ENCODE assay signal across 9 cellular contexts in the genomic region with DNA sequence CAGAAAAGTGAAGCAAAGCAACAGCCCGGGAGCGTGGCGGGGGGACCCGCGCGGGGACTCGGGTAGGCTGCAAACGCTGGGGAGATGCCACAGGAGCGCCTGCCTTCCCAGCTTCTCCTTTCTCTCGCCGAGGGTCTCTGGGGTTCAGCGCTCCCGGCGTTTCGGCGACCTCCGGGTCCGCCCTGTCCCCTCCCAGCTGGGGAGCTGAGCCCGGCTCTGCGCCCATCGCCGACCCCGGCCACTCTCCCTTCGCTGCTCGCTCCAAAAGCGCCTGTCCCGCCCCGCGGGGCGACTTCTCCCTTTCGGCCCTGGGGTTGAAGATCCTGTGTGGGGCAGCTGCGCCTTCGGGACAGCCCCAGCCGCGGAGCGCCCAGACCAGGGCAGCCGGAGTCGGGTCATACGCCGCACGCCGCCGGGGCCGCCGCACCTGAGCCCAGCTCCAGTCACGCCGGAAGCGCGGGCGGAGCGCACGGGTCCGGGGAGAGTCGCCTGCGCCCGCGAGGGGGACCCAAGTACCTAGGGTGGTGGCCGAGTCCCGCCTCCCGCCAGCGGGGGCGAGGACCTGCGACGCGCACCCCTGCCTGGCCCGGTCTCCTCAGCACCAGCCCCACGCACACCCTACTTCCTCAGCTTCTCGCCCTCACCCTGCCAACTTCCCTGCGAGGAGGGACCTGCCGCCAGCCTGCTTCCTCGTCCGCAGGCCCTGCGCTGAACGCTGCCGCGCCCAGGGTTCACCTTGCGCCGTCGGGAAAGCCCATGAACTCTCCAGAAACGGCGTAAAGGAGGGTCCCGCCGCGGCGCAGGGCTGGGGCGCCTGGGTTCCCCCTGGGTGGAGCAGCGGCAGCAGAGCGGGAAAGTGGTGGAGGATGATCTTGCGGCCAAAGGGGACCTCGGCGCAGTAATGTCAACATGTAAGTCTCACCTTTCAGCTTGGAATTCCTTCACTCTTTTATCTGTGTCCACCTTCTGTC. TPM values are rescaled to one million over a fixed set of nuclear protein-coding genes. Genes with fewer than 3 reads are reported as not detected.
DNase-seq lines count a peak whose midpoint lies in the region; ATAC-seq and TF ChIP-seq lines count a peak whose summit lies in the region.
"Had no signal": no experiment of that assay in that cellular context is flagged by ENCODE, and none has a peak within 500 bp of the region (broad histone marks: within the 10 kb centered on the region; RNA-seq: fewer than 3 reads in every experiment).

A gene (plus strand): TSS at position 587 of the 971 bp plus-strand sequence. CDS start 323 bp downstream, at position 910.

- peaks cover 16 to 35% of the 10 kb centered on the region in 2 donors for H3K27me3 Mint-ChIP-seq in CD8-positive, alpha-beta memory T cell

- ATAC-seq in GM21367 (IDR thresholded peaks at IDR 0.05; ENCODE audit: unreplicated experiment) (peak; percentile 84), right lobe of liver (peak; percentile 83 to 94 (median 88))

- CTCF ChIA-PET in CD8-positive, alpha-beta memory T cell (lab: Charles Lee): interaction anchor here (1.3 to 2.0 kb wide), 2 partner anchors 10 to 70 kb away, joined by 4 to 6 read pairs; no protein-coding TSS in a partner anchor

- H3K4me1 ChIP-seq in CD8-positive, alpha-beta memory T cell (ENCODE audit: insufficient read depth, low read length): no peaks in the 10 kb centered on the region
- H3K4me1 ChIP-seq in right lobe of liver: peaks cover 0 to 23% (median 0%) of the 10 kb centered on the region in 4 donors

- intact Hi-C loops in right lobe of liver (cut with DNase I): no loop called here

- H3K36me3 Mint-ChIP-seq in CD8-positive, alpha-beta memory T cell: no peaks in the 10 kb centered on the region

- no peaks in the 10 kb centered on the region for H3K27me3 ChIP-seq in CD8-positive, alpha-beta memory T cell (ENCODE audit: insufficient read depth, low read length, poor library complexity, severe bottlenecking)
- H3K27me3 ChIP-seq in right lobe of liver: no peaks in the 10 kb centered on the region

- peaks cover 2 to 13% (median 10%) of the 10 kb centered on the region in 3 donors for H3K4me1 Mint-ChIP-seq in CD8-positive, alpha-beta memory T cell

- no peak within 1 kb of the TSS for H3K27ac Mint-ChIP-seq in CD8-positive, alpha-beta memory T cell

- no peaks in the 10 kb centered on the region for H3K9me3 Mint-ChIP-seq in CD8-positive, alpha-beta memory T cell

- H3K4me3 ChIP-seq in CD8-positive, alpha-beta memory T cell (ENCODE audit: low read length): peak within 1 kb of the TSS; percentile 20
- H3K4me3 ChIP-seq in choroid plexus epithelial cell (ENCODE audit: low read depth, low read length) (peak within 1 kb of the TSS; percentile 66), right lobe of liver (peak within 1 kb of the TSS; percentile 77 to 82 (median 79))

- no peak within 1 kb of the TSS for H3K27ac ChIP-seq in CD8-positive, alpha-beta memory T cell (ENCODE audit: low read depth, low read length)
- H3K27ac ChIP-seq in VCaP (peak within 1 kb of the TSS; percentile 74), right lobe of liver (peak within 1 kb of the TSS; percentile 90 to 93 (median 92))

- peak in 3 of 5 donors; percentile 7 to 46 (median 45) for DNase-seq in CD8-positive, alpha-beta memory T cell
- peak; percentile 65 for DNase-seq in HT1080 (ENCODE audit: low read depth)
- DNase-seq in choroid plexus epithelial cell (ENCODE audit: low read depth): peak; percentile 18
- DNase-seq in right lobe of liver: peak; percentile 85 to 89 (median 89)
- DNase-seq in stimulated activated CD4-positive, alpha-beta T cell treated with anti-CD3 and anti-CD28 coated beads, TNF-alpha, amount 100 ng/mL, for 48 hours (ENCODE audit: low read depth in 3 of 3): peak; percentile 5 to 26 (median 10)
- no peak for DNase-seq in C1 segment of cervical spinal cord (lab: John Stamatoyannopoulos, UW)

- POLR2A ChIA-PET in CD8-positive, alpha-beta memory T cell (lab: Charles Lee): interaction anchor here (0.6 kb wide), 1 partner anchor 182 kb away, joined by 3 read pairs; no protein-coding TSS in a partner anchor

- H3K36me3 ChIP-seq in CD8-positive, alpha-beta memory T cell (ENCODE audit: insufficient read depth, low read length): no peaks in the 10 kb centered on the region
- no peaks in the 10 kb centered on the region for H3K36me3 ChIP-seq in right lobe of liver

- no peaks in the 10 kb centered on the region for H3K9me3 ChIP-seq in CD8-positive, alpha-beta memory T cell (ENCODE audit: low read length)
- no peaks in the 10 kb centered on the region for H3K9me3 ChIP-seq in right lobe of liver

- peak; percentile 48 for TF ChIP-seq CTCF in VCaP (conservative IDR thresholded peaks at IDR 0.05)
- no peak for TF ChIP-seq CTCF in choroid plexus epithelial cell (conservative IDR thresholded peaks at IDR 0.05; ENCODE audit: low read depth, low read length)
- peak; percentile 24 to 45 (median 40) for TF ChIP-seq CTCF in right lobe of liver (IDR thresholded peaks at IDR 0.05)

- TF ChIP-seq POLR2A in right lobe of liver (IDR thresholded peaks at IDR 0.05): peak; percentile 81

- under 1% methylated on average over 28 of the region's 91 CpGs for WGBS in right lobe of liver (ENCODE audit: insufficient coverage, low coverage, low lambda C conversion rate, missing lambda C conversion rate)

- H3K4me3 Mint-ChIP-seq in CD8-positive, alpha-beta memory T cell: peak within 1 kb of the TSS in 6 of 7 donors; percentile 36 to 76 (median 60)

RNA-seq across cellular contexts. Expression of the gene that starts here (rescaled TPM):
- under 1 TPM; 0.35 to 0.97 TPM for total RNA-seq in CD8-positive, alpha-beta memory T cell
- not detected for polyA plus RNA-seq in CD8-positive, alpha-beta memory T cell
- total RNA-seq in HT1080 (2014; rRNA removed; shearing (Covaris generic)): 12.3 and 12.7 TPM in 2 replicates
- polyA plus RNA-seq in HT1080 (2015; cell fraction: cytosol; rRNA removed): 9.0 and 11.8 TPM in 2 replicates
- polyA plus RNA-seq in HT1080 (2015; cell fraction: nucleus; rRNA removed): 25.6 and 27.0 TPM in 2 replicates
- 100 to 1,000 TPM in 3 of 6 experiments, 10 to 100 TPM in 3; 49.6 to 114 (median 94.6) TPM for total RNA-seq in right lobe of liver
- total RNA-seq: T-helper 1 cell treated with Interleukin-12 subunit alpha and Interleukin-12 subunit beta and Interleukin-4 antibody, amounts not matched to agents 30 ng/mL and 1 ng/mL, for 36 hours had no signal

Comparison
In these comparisons a context has a peak if more than half of its experiments do, and no peak if none do; other contexts are left out.
1. Peak in DNase-seq and H3K4me3 ChIP-seq in CD8-positive, alpha-beta memory T cell; RNA of the gene not detected or under 1 TPM.
2. DNase-seq: peak in HT1080 (single experiment), choroid plexus epithelial cell (single experiment), right lobe of liver (3 of 3) and stimulated activated CD4-positive, alpha-beta T cell treated with anti-CD3 and anti-CD28 coated beads, TNF-alpha, amount 100 ng/mL, for 48 hours (3 of 3); none in C1 segment of cervical spinal cord (0 of 14).
3. H3K4me3 ChIP-seq: peak in every context shown above with its lines; median percentile 79 in right lobe of liver; 66 in choroid plexus epithelial cell; 20 in CD8-positive, alpha-beta memory T cell.